ENCODE assay signal across 8 cellular contexts in the genomic region with DNA sequence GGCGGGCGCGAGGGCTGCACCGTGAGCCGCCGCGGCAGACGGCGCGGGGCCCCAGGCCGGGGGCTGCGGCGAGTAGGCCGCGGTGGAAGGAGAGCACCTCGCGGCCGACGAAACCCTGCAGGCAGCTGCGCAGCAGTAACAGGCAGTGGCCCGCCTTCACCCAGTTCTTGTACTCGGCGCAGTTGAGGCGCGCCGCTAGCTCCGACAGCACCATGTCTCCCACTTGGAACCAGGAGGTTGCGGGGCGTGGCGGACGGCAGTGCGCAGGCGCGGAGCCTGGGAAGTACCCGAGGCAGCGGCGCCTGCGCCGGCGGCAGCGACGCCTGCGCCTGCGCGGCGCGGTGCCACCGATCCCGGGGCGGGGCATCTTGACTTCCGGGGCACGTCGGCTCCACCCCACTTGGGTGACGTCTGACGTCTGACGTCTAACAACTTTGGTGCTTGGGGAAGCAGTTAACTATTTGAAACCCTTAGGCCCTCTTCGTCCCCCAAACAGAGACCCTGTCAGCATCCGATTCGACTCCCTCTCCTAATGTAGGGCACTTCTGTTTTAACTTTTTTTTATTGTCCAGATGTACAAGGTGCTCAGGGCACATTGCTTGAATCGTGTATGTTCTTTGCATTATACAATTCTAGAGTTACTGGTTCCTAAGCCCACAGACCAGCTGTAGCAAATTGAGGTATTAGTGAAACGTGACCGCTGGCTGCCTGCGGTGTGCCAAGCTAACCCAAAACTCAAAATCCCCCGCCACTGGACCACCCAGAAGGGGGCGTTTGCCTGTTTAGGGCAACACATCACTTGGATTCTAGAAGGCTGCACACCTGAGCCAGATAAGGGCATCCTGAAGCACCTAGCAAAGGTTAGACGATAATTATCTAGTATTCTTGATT. TPM values are rescaled to one million over a fixed set of nuclear protein-coding genes. Genes with fewer than 3 reads are reported as not detected.
DNase-seq lines count a peak whose midpoint lies in the region; ATAC-seq and TF ChIP-seq lines count a peak whose summit lies in the region.

Gene CXorf38, minus strand, starts transcription at position 255 of the 891 bp plus-strand sequence. Its CDS starts 41 bp downstream, at position 214.

- H3K4me3 ChIP-seq in liver (ENCODE audit: low read depth in 1 of 3, low read length in 3 of 3): peak within 1 kb of the TSS; percentile 61 to 86 (median 73)

- peak within 1 kb of the TSS; percentile 57 to 63 for H3K9ac ChIP-seq in liver (ENCODE audit: low read depth in 1 of 2, low read length in 2 of 2)

- H3K27ac ChIP-seq in liver (ENCODE audit: low read depth in 1 of 2, low read length in 2 of 2): peak within 1 kb of the TSS; percentile 79 to 81

- H3K9me3 ChIP-seq in liver (ENCODE audit: control insufficient read depth in 4 of 4, low read length in 3 of 4): no peaks in the 10 kb centered on the region

- H3K27me3 Mint-ChIP-seq in dendritic cell treated with granulocyte-macrophage colony-stimulating factor and Interleukin-4, amounts not matched to agents 40 ng/mL and 50 ng/mL, for 4 days: no peaks in the 10 kb centered on the region

- H3K36me3 ChIP-seq in liver (ENCODE audit: control insufficient read depth in 4 of 4, insufficient read depth in 3 of 4, low read depth in 1 of 4, low read length in 3 of 4): no peaks in the 10 kb centered on the region

- H3K9me3 Mint-ChIP-seq in dendritic cell treated with granulocyte-macrophage colony-stimulating factor and Interleukin-4, amounts not matched to agents 40 ng/mL and 50 ng/mL, for 4 days: no peaks in the 10 kb centered on the region

- peaks cover 0 to 41% (median 28%) of the 10 kb centered on the region in 4 donors for H3K4me1 ChIP-seq in liver (ENCODE audit: control insufficient read depth in 4 of 4, insufficient read depth in 4 of 4, low read length in 3 of 4)

- WGBS in liver: 2% methylated on average over 66 of the region's 66 CpGs

- no peaks in the 10 kb centered on the region for H3K27me3 ChIP-seq in liver (ENCODE audit: control insufficient read depth in 4 of 4, insufficient read depth in 4 of 4, low read length in 3 of 4)

- H3K27ac Mint-ChIP-seq in dendritic cell treated with granulocyte-macrophage colony-stimulating factor and Interleukin-4, amounts not matched to agents 40 ng/mL and 50 ng/mL, for 4 days: peak within 1 kb of the TSS; percentile 95

- TF ChIP-seq RAD21 in liver (IDR thresholded peaks at IDR 0.05): no peak

- TF ChIP-seq CTCF in liver (IDR thresholded peaks at IDR 0.05; ENCODE audit: low read depth, low read length, missing input control): no peak

- peaks cover 18% of the 10 kb centered on the region for H3K4me1 Mint-ChIP-seq in dendritic cell treated with granulocyte-macrophage colony-stimulating factor and Interleukin-4, amounts not matched to agents 40 ng/mL and 50 ng/mL, for 4 days (ENCODE audit: low read depth)

- intact Hi-C loops in dendritic cell treated with granulocyte-macrophage colony-stimulating factor and Interleukin-4, amounts not matched to agents 40 ng/mL and 50 ng/mL, for 4 days (cut with micrococcal nuclease): loop anchor here (5.0 kb wide), 1 partner anchor 105 kb away; no protein-coding TSS in a partner anchor

- peak; percentile 75 for ATAC-seq in GM19395 (IDR thresholded peaks at IDR 0.05; ENCODE audit: unreplicated experiment)
- peak; percentile 60 for ATAC-seq in HG03565 (IDR thresholded peaks at IDR 0.05; ENCODE audit: unreplicated experiment)

- DNase-seq in CD1c-positive myeloid dendritic cell (ENCODE audit: extremely low spot score) (peak; percentile 94), NCI-H748 treated with DMSO at 0.1 percent for 48 hours (lab: John Stamatoyannopoulos, UW) (peak; percentile 83)
- peak; percentile 79 to 81 for DNase-seq in activated CD4-positive, alpha-beta T cell treated with anti-CD3 and anti-CD28 coated beads, Interleukin-2, amount 50 U/mL, for 24 hours (ENCODE audit: low read depth in 1 of 2, low spot score in 1 of 2)
- DNase-seq in stimulated activated CD4-positive, alpha-beta T cell treated with anti-CD3 and anti-CD28 coated beads, Interleukin-4, amount 100 ng/mL, for 24 hours: peak; percentile 90

- peak within 1 kb of the TSS; percentile 93 for H3K4me3 Mint-ChIP-seq in dendritic cell treated with granulocyte-macrophage colony-stimulating factor and Interleukin-4, amounts not matched to agents 40 ng/mL and 50 ng/mL, for 4 days

- peaks cover 47% of the 10 kb centered on the region for H3K36me3 Mint-ChIP-seq in dendritic cell treated with granulocyte-macrophage colony-stimulating factor and Interleukin-4, amounts not matched to agents 40 ng/mL and 50 ng/mL, for 4 days (ENCODE audit: low read depth)

TF ChIP-seq in liver, 16 proteins besides CTCF, POLR2A, EP300 and RAD21:
- TF ChIP-seq GABPA (IDR thresholded peaks at IDR 0.05 in 1 of 2, conservative IDR thresholded peaks at IDR 0.05 in 1 of 2): peak in 1 of 2 donors; percentile 54
- no peak for TF ChIP-seq SP1 (IDR thresholded peaks at IDR 0.05)

RNA-seq across cellular contexts. Expression of gene CXorf38, which starts in this region (rescaled TPM):
- 1 to 10 TPM; 5.8 to 8.3 TPM for total RNA-seq in liver
- 1 to 10 TPM; 3.7 to 5.6 TPM for polyA plus RNA-seq in liver

Comparison
In these comparisons a context has a peak if more than half of its experiments do, and no peak if none do; other contexts are left out.
1. Peak in every context shown above with its lines: DNase-seq, ATAC-seq, H3K4me3 ChIP-seq and H3K27ac ChIP-seq.